ENCODE assay signal across 1 cellular context in the genomic region with DNA sequence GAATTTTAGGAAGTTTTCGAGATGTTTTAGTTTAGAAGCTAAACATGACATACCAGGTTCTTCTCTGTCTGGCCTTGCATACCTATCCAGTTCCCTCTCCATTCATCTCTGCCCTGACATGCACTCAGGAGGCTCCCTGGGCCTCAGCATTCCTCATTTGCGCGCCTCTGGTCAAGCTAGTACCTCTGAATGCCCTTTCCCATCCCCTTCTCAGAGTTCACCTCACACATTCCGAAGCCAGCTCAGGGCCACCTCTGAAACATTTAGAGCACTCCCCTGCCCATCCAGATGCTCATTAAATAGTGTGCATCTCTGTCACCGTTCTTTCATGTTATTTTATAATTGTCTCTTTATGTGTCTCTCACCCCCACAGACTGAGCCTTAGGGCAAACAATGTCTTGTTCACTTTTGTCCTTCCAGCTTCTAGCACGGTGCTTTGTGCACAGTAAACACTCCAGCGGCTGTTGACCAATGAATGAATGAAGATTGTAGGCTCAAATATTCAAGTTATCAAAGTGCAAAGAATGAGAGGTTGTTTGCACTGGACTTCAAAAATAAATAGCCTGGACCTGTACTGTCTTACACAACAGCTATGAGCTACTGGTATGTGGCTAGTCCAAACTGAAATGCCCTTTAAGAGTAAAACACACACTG.
TF ChIP-seq lines count a peak whose summit lies in the region.

No MANE protein-coding gene starts in this region.

TF ChIP-seq in HepG2, 621 proteins besides CTCF, POLR2A, EP300 and RAD21 (continued from another document and continues in another):
- TF ChIP-seq RERE (CRISPR knock-in tag; IDR thresholded peaks at IDR 0.05; ENCODE audit: low read depth) (peak; percentile 95), ZNF354B (CRISPR knock-in tag; IDR thresholded peaks at IDR 0.05) (no peak), ZNF496 (CRISPR knock-in tag; IDR thresholded peaks at IDR 0.05; ENCODE audit: insufficient replicate concordance) (no peak), IKZF1 (IDR thresholded peaks at IDR 0.05) (no peak), IKZF4 (CRISPR knock-in tag; IDR thresholded peaks at IDR 0.05; ENCODE audit: borderline replicate concordance, low read depth, not compliant biosample characterization) (no peak), ZNF335 (CRISPR knock-in tag; IDR thresholded peaks at IDR 0.05) (0 out of 2 replicates have a peak, but pooled peaks have one; percentile 38), ZNF224 (CRISPR knock-in tag; IDR thresholded peaks at IDR 0.05) (no peak; the same call in 1 of the 2 replicates), JUND (CRISPR knock-in tag; IDR thresholded peaks at IDR 0.05) (no peak), ZNF839 (CRISPR knock-in tag; IDR thresholded peaks at IDR 0.05; ENCODE audit: borderline replicate concordance) (no peak), ERF (CRISPR knock-in tag; IDR thresholded peaks at IDR 0.05) (peak; percentile 52; the same call in 1 of the 2 replicates), ZNF430 (CRISPR knock-in tag; IDR thresholded peaks at IDR 0.05) (no peak), SRSF9 (IDR thresholded peaks at IDR 0.05; ENCODE audit: borderline replicate concordance, insufficient read depth, low read depth, low read length, poor library complexity, severe bottlenecking) (no peak), ATF3 (CRISPR knock-in tag; IDR thresholded peaks at IDR 0.05) (no peak; the same call in 1 of the 2 replicates), RFX1 (IDR thresholded peaks at IDR 0.05) (no peak), ZNF558 (CRISPR knock-in tag; IDR thresholded peaks at IDR 0.05; ENCODE audit: borderline replicate concordance) (no peak), ELF4 (CRISPR knock-in tag; IDR thresholded peaks at IDR 0.05; ENCODE audit: borderline replicate concordance) (no peak), RBM22 (optimal IDR thresholded peaks at IDR 0.05; ENCODE audit: low read length) (peak; percentile 53), HMG20A (CRISPR knock-in tag; IDR thresholded peaks at IDR 0.05; ENCODE audit: borderline replicate concordance) (peak; percentile 87), TP53 (CRISPR knock-in tag; conservative IDR thresholded peaks at IDR 0.05) (peak; percentile 76), ETV6 (CRISPR knock-in tag; conservative IDR thresholded peaks at IDR 0.05) (no peak), NCOA2 (CRISPR knock-in tag; IDR thresholded peaks at IDR 0.05) (peak; percentile 95), E2F2 (CRISPR knock-in tag; IDR thresholded peaks at IDR 0.05; ENCODE audit: borderline replicate concordance) (no peak), GRHL1 (CRISPR knock-in tag; conservative IDR thresholded peaks at IDR 0.05) (no peak), ZNF556 (CRISPR knock-in tag; IDR thresholded peaks at IDR 0.05; ENCODE audit: borderline replicate concordance) (peak; percentile 56; the same call in 1 of the 2 replicates), ELF3 (CRISPR knock-in tag; IDR thresholded peaks at IDR 0.05) (peak; percentile 66; the same call in 1 of the 2 replicates), CEBPB (IDR thresholded peaks at IDR 0.05; ENCODE audit: borderline replicate concordance, low read depth, low read length) (peak; percentile 77), ZBTB21 (CRISPR knock-in tag; IDR thresholded peaks at IDR 0.05) (0 out of 2 replicates have a peak, but pooled peaks have one; percentile 29), ZFP1 (CRISPR knock-in tag; IDR thresholded peaks at IDR 0.05) (no peak), ZNF709 (CRISPR knock-in tag; IDR thresholded peaks at IDR 0.05) (no peak; the same call in 1 of the 2 replicates), BRCA1 (CRISPR knock-in tag; IDR thresholded peaks at IDR 0.05) (peak; percentile 83; the same call in 1 of the 2 replicates), ZNF20 (CRISPR knock-in tag; IDR thresholded peaks at IDR 0.05) (no peak), ZNF230 (CRISPR knock-in tag; IDR thresholded peaks at IDR 0.05) (no peak), ZBTB7B (CRISPR knock-in tag; IDR thresholded peaks at IDR 0.05) (0 out of 2 replicates have a peak, but pooled peaks have one; percentile 32), HIVEP1 (CRISPR knock-in tag; IDR thresholded peaks at IDR 0.05) (no peak), GTF2F1 (IDR thresholded peaks at IDR 0.05; ENCODE audit: low read length) (no peak), ZFP36 (IDR thresholded peaks at IDR 0.05; ENCODE audit: borderline replicate concordance, low read depth, low read length, partially characterized antibody) (no peak), KDM3A (CRISPR knock-in tag; IDR thresholded peaks at IDR 0.05; ENCODE audit: low read depth) (0 out of 2 replicates have a peak, but pooled peaks have one; percentile 49), KMT2B (CRISPR knock-in tag; IDR thresholded peaks at IDR 0.05) (peak; percentile 56; the same call in 1 of the 2 replicates), ZFY (CRISPR knock-in tag; IDR thresholded peaks at IDR 0.05) (peak; percentile 33; the same call in 1 of the 2 replicates), TEAD3 (CRISPR knock-in tag; optimal IDR thresholded peaks at IDR 0.05; ENCODE audit: borderline replicate concordance) (peak; percentile 95), HDAC2 (CRISPR knock-in tag; IDR thresholded peaks at IDR 0.05) (peak; percentile 94), AGO2 (optimal IDR thresholded peaks at IDR 0.05; ENCODE audit: low read depth, low read length) (no peak), MTA3 (CRISPR knock-in tag; IDR thresholded peaks at IDR 0.05) (no peak), ZNF720 (CRISPR knock-in tag; IDR thresholded peaks at IDR 0.05) (no peak), SUZ12 (IDR thresholded peaks at IDR 0.05; ENCODE audit: low read depth, low read length) (no peak), PLSCR1 (CRISPR knock-in tag; IDR thresholded peaks at IDR 0.05; ENCODE audit: borderline replicate concordance) (no peak), ATM (IDR thresholded peaks at IDR 0.05; ENCODE audit: borderline replicate concordance) (peak; percentile 88; the same call in 1 of the 2 replicates), ZNF446 (CRISPR knock-in tag; IDR thresholded peaks at IDR 0.05) (no peak)
- TF ChIP-seq, protein P1, sequence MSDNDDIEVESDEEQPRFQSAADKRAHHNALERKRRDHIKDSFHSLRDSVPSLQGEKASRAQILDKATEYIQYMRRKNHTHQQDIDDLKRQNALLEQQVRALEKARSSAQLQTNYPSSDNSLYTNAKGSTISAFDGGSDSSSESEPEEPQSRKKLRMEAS (IDR thresholded peaks at IDR 0.05): peak; percentile 59; the same call in 1 of the 2 replicates
- TF ChIP-seq, protein P2, sequence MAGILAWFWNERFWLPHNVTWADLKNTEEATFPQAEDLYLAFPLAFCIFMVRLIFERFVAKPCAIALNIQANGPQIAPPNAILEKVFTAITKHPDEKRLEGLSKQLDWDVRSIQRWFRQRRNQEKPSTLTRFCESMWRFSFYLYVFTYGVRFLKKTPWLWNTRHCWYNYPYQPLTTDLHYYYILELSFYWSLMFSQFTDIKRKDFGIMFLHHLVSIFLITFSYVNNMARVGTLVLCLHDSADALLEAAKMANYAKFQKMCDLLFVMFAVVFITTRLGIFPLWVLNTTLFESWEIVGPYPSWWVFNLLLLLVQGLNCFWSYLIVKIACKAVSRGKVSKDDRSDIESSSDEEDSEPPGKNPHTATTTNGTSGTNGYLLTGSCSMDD (CRISPR knock-in tag; IDR thresholded peaks at IDR 0.05): no peak
- TF ChIP-seq, protein P3, sequence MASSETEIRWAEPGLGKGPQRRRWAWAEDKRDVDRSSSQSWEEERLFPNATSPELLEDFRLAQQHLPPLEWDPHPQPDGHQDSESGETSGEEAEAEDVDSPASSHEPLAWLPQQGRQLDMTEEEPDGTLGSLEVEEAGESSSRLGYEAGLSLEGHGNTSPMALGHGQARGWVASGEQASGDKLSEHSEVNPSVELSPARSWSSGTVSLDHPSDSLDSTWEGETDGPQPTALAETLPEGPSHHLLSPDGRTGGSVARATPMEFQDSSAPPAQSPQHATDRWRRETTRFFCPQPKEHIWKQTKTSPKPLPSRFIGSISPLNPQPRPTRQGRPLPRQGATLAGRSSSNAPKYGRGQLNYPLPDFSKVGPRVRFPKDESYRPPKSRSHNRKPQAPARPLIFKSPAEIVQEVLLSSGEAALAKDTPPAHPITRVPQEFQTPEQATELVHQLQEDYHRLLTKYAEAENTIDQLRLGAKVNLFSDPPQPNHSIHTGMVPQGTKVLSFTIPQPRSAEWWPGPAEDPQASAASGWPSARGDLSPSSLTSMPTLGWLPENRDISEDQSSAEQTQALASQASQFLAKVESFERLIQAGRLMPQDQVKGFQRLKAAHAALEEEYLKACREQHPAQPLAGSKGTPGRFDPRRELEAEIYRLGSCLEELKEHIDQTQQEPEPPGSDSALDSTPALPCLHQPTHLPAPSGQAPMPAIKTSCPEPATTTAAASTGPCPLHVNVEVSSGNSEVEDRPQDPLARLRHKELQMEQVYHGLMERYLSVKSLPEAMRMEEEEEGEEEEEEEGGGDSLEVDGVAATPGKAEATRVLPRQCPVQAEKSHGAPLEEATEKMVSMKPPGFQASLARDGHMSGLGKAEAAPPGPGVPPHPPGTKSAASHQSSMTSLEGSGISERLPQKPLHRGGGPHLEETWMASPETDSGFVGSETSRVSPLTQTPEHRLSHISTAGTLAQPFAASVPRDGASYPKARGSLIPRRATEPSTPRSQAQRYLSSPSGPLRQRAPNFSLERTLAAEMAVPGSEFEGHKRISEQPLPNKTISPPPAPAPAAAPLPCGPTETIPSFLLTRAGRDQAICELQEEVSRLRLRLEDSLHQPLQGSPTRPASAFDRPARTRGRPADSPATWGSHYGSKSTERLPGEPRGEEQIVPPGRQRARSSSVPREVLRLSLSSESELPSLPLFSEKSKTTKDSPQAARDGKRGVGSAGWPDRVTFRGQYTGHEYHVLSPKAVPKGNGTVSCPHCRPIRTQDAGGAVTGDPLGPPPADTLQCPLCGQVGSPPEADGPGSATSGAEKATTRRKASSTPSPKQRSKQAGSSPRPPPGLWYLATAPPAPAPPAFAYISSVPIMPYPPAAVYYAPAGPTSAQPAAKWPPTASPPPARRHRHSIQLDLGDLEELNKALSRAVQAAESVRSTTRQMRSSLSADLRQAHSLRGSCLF (CRISPR knock-in tag; IDR thresholded peaks at IDR 0.05; ENCODE audit: borderline replicate concordance): no peak
